In the genomic region with DNA sequence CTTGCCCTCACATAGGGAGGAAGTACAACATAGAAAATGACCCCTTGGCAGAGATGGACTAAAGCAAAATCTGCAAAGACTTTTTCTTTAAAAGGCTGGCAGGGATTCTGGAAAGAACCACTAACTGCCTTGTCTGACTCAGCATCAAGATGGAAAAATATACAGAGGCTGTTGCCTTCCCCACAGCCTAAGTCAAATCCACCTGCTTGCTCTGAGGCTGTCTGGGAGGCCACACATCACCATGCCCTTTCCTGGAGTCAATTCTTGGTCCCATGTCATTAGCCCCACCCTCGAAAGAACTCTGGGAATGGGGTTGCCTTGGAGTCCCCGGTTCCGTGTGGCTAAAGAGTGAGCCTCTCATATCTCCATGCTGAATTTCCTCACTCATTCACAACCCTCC, we compare ENCODE assay signal across 3 cellular contexts.
TF ChIP-seq lines count a peak whose summit lies in the region.

No MANE protein-coding gene starts in this region.

TF ChIP-seq in liver, 16 proteins besides CTCF, POLR2A, EP300 and RAD21:
- TF ChIP-seq MAX (IDR thresholded peaks at IDR 0.05) (no peak), ATF3 (IDR thresholded peaks at IDR 0.05) (no peak), SP1 (IDR thresholded peaks at IDR 0.05) (no peak), HNF4A (conservative IDR thresholded peaks at IDR 0.05) (no peak), FOXA2 (IDR thresholded peaks at IDR 0.05) (no peak), GABPA (IDR thresholded peaks at IDR 0.05 in 1 of 2, conservative IDR thresholded peaks at IDR 0.05 in 1 of 2) (no peak), NR2F2 (IDR thresholded peaks at IDR 0.05) (no peak), EGR1 (IDR thresholded peaks at IDR 0.05; ENCODE audit: low read depth in 2 of 2) (no peak), TAF1 (conservative IDR thresholded peaks at IDR 0.05) (no peak), HNF4G (IDR thresholded peaks at IDR 0.05) (no peak), FOXA1 (IDR thresholded peaks at IDR 0.05) (no peak), JUND (IDR thresholded peaks at IDR 0.05) (no peak), RXRA (IDR thresholded peaks at IDR 0.05) (no peak), YY1 (IDR thresholded peaks at IDR 0.05) (no peak)
- TF ChIP-seq, protein P1, sequence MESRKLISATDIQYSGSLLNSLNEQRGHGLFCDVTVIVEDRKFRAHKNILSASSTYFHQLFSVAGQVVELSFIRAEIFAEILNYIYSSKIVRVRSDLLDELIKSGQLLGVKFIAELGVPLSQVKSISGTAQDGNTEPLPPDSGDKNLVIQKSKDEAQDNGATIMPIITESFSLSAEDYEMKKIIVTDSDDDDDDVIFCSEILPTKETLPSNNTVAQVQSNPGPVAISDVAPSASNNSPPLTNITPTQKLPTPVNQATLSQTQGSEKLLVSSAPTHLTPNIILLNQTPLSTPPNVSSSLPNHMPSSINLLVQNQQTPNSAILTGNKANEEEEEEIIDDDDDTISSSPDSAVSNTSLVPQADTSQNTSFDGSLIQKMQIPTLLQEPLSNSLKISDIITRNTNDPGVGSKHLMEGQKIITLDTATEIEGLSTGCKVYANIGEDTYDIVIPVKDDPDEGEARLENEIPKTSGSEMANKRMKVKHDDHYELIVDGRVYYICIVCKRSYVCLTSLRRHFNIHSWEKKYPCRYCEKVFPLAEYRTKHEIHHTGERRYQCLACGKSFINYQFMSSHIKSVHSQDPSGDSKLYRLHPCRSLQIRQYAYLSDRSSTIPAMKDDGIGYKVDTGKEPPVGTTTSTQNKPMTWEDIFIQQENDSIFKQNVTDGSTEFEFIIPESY (IDR thresholded peaks at IDR 0.05), result no peak
- TF ChIP-seq, protein P2, sequence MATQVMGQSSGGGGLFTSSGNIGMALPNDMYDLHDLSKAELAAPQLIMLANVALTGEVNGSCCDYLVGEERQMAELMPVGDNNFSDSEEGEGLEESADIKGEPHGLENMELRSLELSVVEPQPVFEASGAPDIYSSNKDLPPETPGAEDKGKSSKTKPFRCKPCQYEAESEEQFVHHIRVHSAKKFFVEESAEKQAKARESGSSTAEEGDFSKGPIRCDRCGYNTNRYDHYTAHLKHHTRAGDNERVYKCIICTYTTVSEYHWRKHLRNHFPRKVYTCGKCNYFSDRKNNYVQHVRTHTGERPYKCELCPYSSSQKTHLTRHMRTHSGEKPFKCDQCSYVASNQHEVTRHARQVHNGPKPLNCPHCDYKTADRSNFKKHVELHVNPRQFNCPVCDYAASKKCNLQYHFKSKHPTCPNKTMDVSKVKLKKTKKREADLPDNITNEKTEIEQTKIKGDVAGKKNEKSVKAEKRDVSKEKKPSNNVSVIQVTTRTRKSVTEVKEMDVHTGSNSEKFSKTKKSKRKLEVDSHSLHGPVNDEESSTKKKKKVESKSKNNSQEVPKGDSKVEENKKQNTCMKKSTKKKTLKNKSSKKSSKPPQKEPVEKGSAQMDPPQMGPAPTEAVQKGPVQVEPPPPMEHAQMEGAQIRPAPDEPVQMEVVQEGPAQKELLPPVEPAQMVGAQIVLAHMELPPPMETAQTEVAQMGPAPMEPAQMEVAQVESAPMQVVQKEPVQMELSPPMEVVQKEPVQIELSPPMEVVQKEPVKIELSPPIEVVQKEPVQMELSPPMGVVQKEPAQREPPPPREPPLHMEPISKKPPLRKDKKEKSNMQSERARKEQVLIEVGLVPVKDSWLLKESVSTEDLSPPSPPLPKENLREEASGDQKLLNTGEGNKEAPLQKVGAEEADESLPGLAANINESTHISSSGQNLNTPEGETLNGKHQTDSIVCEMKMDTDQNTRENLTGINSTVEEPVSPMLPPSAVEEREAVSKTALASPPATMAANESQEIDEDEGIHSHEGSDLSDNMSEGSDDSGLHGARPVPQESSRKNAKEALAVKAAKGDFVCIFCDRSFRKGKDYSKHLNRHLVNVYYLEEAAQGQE (IDR thresholded peaks at IDR 0.05), result no peak

TF ChIP-seq in HepG2, 621 proteins besides CTCF, POLR2A, EP300 and RAD21:
- no peak for TF ChIP-seq RFX3 (CRISPR knock-in tag; IDR thresholded peaks at IDR 0.05)
TF ChIP-seq in HepG2: peak in this region for 0.

TF ChIP-seq in K562, 482 proteins besides CTCF, POLR2A, EP300 and RAD21:
- TF ChIP-seq FOSL1 (tag; conservative IDR thresholded peaks at IDR 0.05), result no peak
- TF ChIP-seq PURB (CRISPR knock-in tag; IDR thresholded peaks at IDR 0.05; ENCODE audit: low read depth), result no peak
- TF ChIP-seq CREB3L1 (IDR thresholded peaks at IDR 0.05; ENCODE audit: borderline replicate concordance, low read depth), result no peak
- peak; percentile 12; the same call in 1 of the 2 replicates for TF ChIP-seq ZNF316 (IDR thresholded peaks at IDR 0.05)
- no peak for TF ChIP-seq ZNF277 (CRISPR knock-in tag; IDR thresholded peaks at IDR 0.05; ENCODE audit: borderline replicate concordance)
- TF ChIP-seq C11orf30 (IDR thresholded peaks at IDR 0.05; ENCODE audit: low read depth), result peak; percentile 30; the same call in 1 of the 2 replicates
- TF ChIP-seq DACH1 (IDR thresholded peaks at IDR 0.05; ENCODE audit: partially characterized antibody), result no peak
- TF ChIP-seq ZNF57 (CRISPR knock-in tag; IDR thresholded peaks at IDR 0.05), result no peak
- no peak for TF ChIP-seq U2AF1 (optimal IDR thresholded peaks at IDR 0.05; ENCODE audit: low read depth, low read length)
- no peak for TF ChIP-seq HDAC2 (IDR thresholded peaks at IDR 0.05)
